ENCODE assay signal across 31 cellular contexts in genomic region chr12:53192531-53193021, GRCh38. TPM values are rescaled to one million over a fixed set of nuclear protein-coding genes. Genes with fewer than 3 reads are reported as not detected.
DNase-seq lines count a peak whose midpoint lies in the region; ATAC-seq, FAIRE-seq and TF ChIP-seq lines count a peak whose summit lies in the region.
"Had no signal": no experiment of that assay in that cellular context is flagged by ENCODE, and none has a peak within 500 bp of the region (broad histone marks: within the 10 kb centered on the region; RNA-seq: fewer than 3 reads in every experiment).

No MANE protein-coding gene starts in this region.

- H4K20me1 ChIP-seq in HepG2 (ENCODE audit: insufficient read depth, low read length): peaks cover 3% of the 10 kb centered on the region; the same call in 1 of the 2 replicates

- peaks cover 8 to 14% of the 10 kb centered on the region in 2 experiments for H3K36me3 ChIP-seq in HepG2 (replicated peaks in 1 of 2; ENCODE audit: control insufficient read depth in 1 of 2, insufficient read depth in 2 of 2, low read length in 2 of 2)
- peaks cover 0 to 10% (median 2%) of the 10 kb centered on the region in 4 donors for H3K36me3 ChIP-seq in right lobe of liver
- peaks cover 16% of the 10 kb centered on the region for H3K36me3 ChIP-seq in suprapubic skin
- H3K36me3 ChIP-seq: neural progenitor cell had no signal

- H3K27ac Mint-ChIP-seq in activated CD4-positive, alpha-beta memory T cell treated with anti-CD3 and anti-CD28 coated beads, Interleukin-2, amount 10 ng/mL, durations not matched to agents 7 days and 5 days: peak overlapping the region; percentile 31
- no peak overlapping the region for H3K27ac Mint-ChIP-seq in activated CD4-positive, alpha-beta memory T cell treated with anti-CD3 and anti-CD28 coated beads for 36 hours
- H3K27ac Mint-ChIP-seq: neural progenitor cell had no signal

- in situ Hi-C loops in HepG2 (cut with HindIII; ENCODE audit: extremely low pct_ligation_motif_present, low pct_unique_long_range_greater_than_20kb): loop anchor here (5.0 kb wide), 2 partner anchors 35 to 130 kb away; no protein-coding TSS in a partner anchor

- TF ChIP-seq EP300 in HepG2 (IDR thresholded peaks at IDR 0.05; ENCODE audit: low read depth in 2 of 2, low read length in 2 of 2) (no peak), HepG2 (CRISPR knock-in tag; IDR thresholded peaks at IDR 0.05; ENCODE audit: borderline replicate concordance) (no peak), suprapubic skin (IDR thresholded peaks at IDR 0.05) (no peak)

- POLR2A ChIA-PET in activated CD4-positive, alpha-beta memory T cell treated with anti-CD3 and anti-CD28 coated beads, Interleukin-2, amount 10 ng/mL, durations not matched to agents 7 days and 5 days (lab: Charles Lee): interaction anchor here (0.9 to 15.2 kb wide), 8 partner anchors 8 to 128 kb away, joined by 3 to 263 read pairs (median 9); partner anchors contain the start of genes AAAS, CSAD, ITGB7 and ZNF740
- POLR2A ChIA-PET in activated CD4-positive, alpha-beta memory T cell treated with anti-CD3 and anti-CD28 coated beads for 36 hours (lab: Charles Lee): no interaction called here
- POLR2A ChIA-PET in HepG2 (lab: Yijun Ruan, JAX): interaction anchor here (1.2 kb wide), 1 partner anchor 12 kb away, joined by 4 read pairs; the partner anchor contains the start of genes CSAD and ZNF740

- no peaks in the 10 kb centered on the region for H3K27me3 Mint-ChIP-seq in activated CD4-positive, alpha-beta memory T cell treated with anti-CD3 and anti-CD28 coated beads, Interleukin-2, amount 10 ng/mL, durations not matched to agents 7 days and 5 days
- no peaks in the 10 kb centered on the region for H3K27me3 Mint-ChIP-seq in activated CD4-positive, alpha-beta memory T cell treated with anti-CD3 and anti-CD28 coated beads for 36 hours

- H3K9me3 Mint-ChIP-seq in activated CD4-positive, alpha-beta memory T cell treated with anti-CD3 and anti-CD28 coated beads, Interleukin-2, amount 10 ng/mL, durations not matched to agents 7 days and 5 days: no peaks in the 10 kb centered on the region
- H3K9me3 Mint-ChIP-seq in activated CD4-positive, alpha-beta memory T cell treated with anti-CD3 and anti-CD28 coated beads for 36 hours: no peaks in the 10 kb centered on the region
- H3K9me3 Mint-ChIP-seq: neural progenitor cell had no signal

- no peak overlapping the region for H3K4me2 ChIP-seq in HepG2 (ENCODE audit: low read depth, low read length)
- H3K4me2 ChIP-seq: BLaER1 treated with 17β-estradiol and CSF1 and Interleukin-3, amounts not matched to agents 10 nM and 100 nM; neural progenitor cell had no signal

- no peak overlapping the region for H3K4me3 Mint-ChIP-seq in activated CD4-positive, alpha-beta memory T cell treated with anti-CD3 and anti-CD28 coated beads, Interleukin-2, amount 10 ng/mL, durations not matched to agents 7 days and 5 days
- no peak overlapping the region for H3K4me3 Mint-ChIP-seq in activated CD4-positive, alpha-beta memory T cell treated with anti-CD3 and anti-CD28 coated beads for 36 hours

- H3K4me3 ChIP-seq in HepG2 (replicated peaks in 1 of 3; ENCODE audit: insufficient read depth in 1 of 3, low read depth in 2 of 3, low read length in 3 of 3): no peak overlapping the region
- no peak overlapping the region for H3K4me3 ChIP-seq in right lobe of liver
- no peak overlapping the region for H3K4me3 ChIP-seq in suprapubic skin
- H3K4me3 ChIP-seq: BLaER1 treated with 17β-estradiol and CSF1 and Interleukin-3, amounts not matched to agents 10 nM and 100 nM; body of pancreas; esophagus squamous epithelium; GM23248; lower lobe of right lung; neural progenitor cell; skin epidermis; upper lobe of right lung had no signal

- H3K27ac ChIP-seq in HepG2 (ENCODE audit: extremely low read length, insufficient read depth, low read length) (no peak overlapping the region), right lobe of liver (no peak overlapping the region), suprapubic skin (no peak overlapping the region)
- H3K27ac ChIP-seq: 22Rv1; BLaER1 treated with 17β-estradiol and CSF1 and Interleukin-3, amounts not matched to agents 10 nM and 100 nM; body of pancreas; esophagus squamous epithelium; foreskin keratinocyte; GM23248; lower lobe of right lung; neural progenitor cell; parathyroid adenoma; skin epidermis; upper lobe of right lung had no signal

- H3K36me3 Mint-ChIP-seq in activated CD4-positive, alpha-beta memory T cell treated with anti-CD3 and anti-CD28 coated beads, Interleukin-2, amount 10 ng/mL, durations not matched to agents 7 days and 5 days (ENCODE audit: low read depth): peaks cover 93% of the 10 kb centered on the region
- peaks cover 49% of the 10 kb centered on the region for H3K36me3 Mint-ChIP-seq in activated CD4-positive, alpha-beta memory T cell treated with anti-CD3 and anti-CD28 coated beads for 36 hours

- no peak for TF ChIP-seq POLR2A in HepG2 (IDR thresholded peaks at IDR 0.05; ENCODE audit: insufficient read depth in 1 of 2, low read depth in 2 of 2, low read length in 2 of 2)
- no peak for TF ChIP-seq POLR2A in right lobe of liver (IDR thresholded peaks at IDR 0.05)
- TF ChIP-seq POLR2A in erythroblast (IDR thresholded peaks at IDR 0.05; ENCODE audit: low read length): peak; percentile 26
- TF ChIP-seq POLR2A in suprapubic skin (IDR thresholded peaks at IDR 0.05): no peak

- H3K4me1 ChIP-seq in HepG2 (ENCODE audit: insufficient read depth, low read length) (peaks cover 37% of the 10 kb centered on the region), right lobe of liver (peaks cover 0 to 14% (median 4%) of the 10 kb centered on the region in 4 donors), suprapubic skin (peaks cover 10% of the 10 kb centered on the region)
- H3K4me1 ChIP-seq: foreskin keratinocyte, neural progenitor cell had no signal

- H3K9me3 ChIP-seq in HepG2 (ENCODE audit: low read length): no peaks in the 10 kb centered on the region
- H3K9me3 ChIP-seq in right lobe of liver: no peaks in the 10 kb centered on the region
- H3K9me3 ChIP-seq in suprapubic skin: no peaks in the 10 kb centered on the region
- H3K9me3 ChIP-seq: BLaER1 treated with 17β-estradiol and CSF1 and Interleukin-3, amounts not matched to agents 10 nM and 100 nM; body of pancreas; esophagus squamous epithelium; lower lobe of right lung; upper lobe of right lung had no signal

- no peak overlapping the region for H3K9ac ChIP-seq in HepG2 (ENCODE audit: insufficient read depth, low read depth, low read length)
- H3K9ac ChIP-seq: BLaER1 treated with 17β-estradiol and CSF1 and Interleukin-3, amounts not matched to agents 10 nM and 100 nM; GM23248; neural progenitor cell; parathyroid adenoma had no signal

- no peak overlapping the region for H2AFZ ChIP-seq in HepG2 (ENCODE audit: low read length)
- H2AFZ ChIP-seq: GM23248, neural progenitor cell, parathyroid adenoma had no signal

- FAIRE-seq in HepG2 (lab: Jason Lieb, UNC): no peak
- FAIRE-seq: endometrium, G401.6 had no signal

- intact Hi-C loops in activated CD4-positive, alpha-beta memory T cell treated with anti-CD3 and anti-CD28 coated beads for 36 hours (cut with micrococcal nuclease): no loop called here
- intact Hi-C loops in HepG2 (cut with micrococcal nuclease; ENCODE audit: unreplicated experiment) (no loop called here), right lobe of liver (cut with DNase I) (loop anchor here (5.0 to 10.0 kb wide), 2 partner anchors 125 to 128 kb away; no protein-coding TSS in a partner anchor)

- H3K27me3 ChIP-seq in HepG2 (ENCODE audit: control insufficient read depth in 1 of 2, insufficient read depth in 2 of 2, low read length in 2 of 2): no peaks in the 10 kb centered on the region
- H3K27me3 ChIP-seq in right lobe of liver: no peaks in the 10 kb centered on the region
- H3K27me3 ChIP-seq in suprapubic skin: no peaks in the 10 kb centered on the region
- H3K27me3 ChIP-seq: BLaER1 treated with 17β-estradiol and CSF1 and Interleukin-3, amounts not matched to agents 10 nM and 100 nM; body of pancreas; esophagus squamous epithelium; upper lobe of right lung had no signal

- ATAC-seq in HepG2 (no peak), right lobe of liver (no peak), HG03175 (IDR thresholded peaks at IDR 0.05; ENCODE audit: unreplicated experiment) (no peak)
- ATAC-seq: body of pancreas, foreskin keratinocyte, lower lobe of right lung, upper lobe of right lung had no signal

- BruUV-seq in HepG2 (replicated peaks; lab: Mats Ljungman, UMichigan): no TSS peak

- no peak for DNase-seq in activated CD4-positive, alpha-beta memory T cell treated with anti-CD3 and anti-CD28 coated beads, Interleukin-2, amount 10 ng/mL, durations not matched to agents 7 days and 5 days
- DNase-seq in activated CD4-positive, alpha-beta memory T cell treated with anti-CD3 and anti-CD28 coated beads for 36 hours: no peak
- DNase-seq in HepG2 (ENCODE audit: low spot score) (no peak), right lobe of liver (no peak), erythroblast (lab: John Stamatoyannopoulos, UW) (no peak), suprapubic skin (ENCODE audit: low spot score in 2 of 2) (peak; percentile 53 to 77), UCSD-AML1 (lab: John Stamatoyannopoulos, UW; ENCODE audit: unreplicated experiment) (no peak)
- DNase-seq: activated CD4-positive, CD25-positive, alpha-beta regulatory T cell; activated gamma-delta T cell treated with Interleukin-2 at 50 U/mL for 16 hours; body of pancreas; esophagus squamous epithelium; foreskin keratinocyte; GM23248; lower lobe of right lung; NCI-H1048; NCI-H187; NCI-H2171 treated with DMSO at 0.1 percent for 48 hours; NCI-H510A; retina; stimulated activated naive CD4-positive, alpha-beta T cell; T-helper 1 cell; upper lobe of right lung had no signal

- TF ChIP-seq CTCF in HepG2 (CRISPR knock-in tag; IDR thresholded peaks at IDR 0.05) (no peak), right lobe of liver (IDR thresholded peaks at IDR 0.05) (no peak), suprapubic skin (IDR thresholded peaks at IDR 0.05) (no peak)

- WGBS in HepG2 (ENCODE audit: low lambda C conversion rate): 92% methylated on average over 8 of the region's 14 CpGs
- no CpG with 5 or more reads among the region's 14 CpGs for WGBS in right lobe of liver (ENCODE audit: insufficient coverage, low coverage, low lambda C conversion rate, missing lambda C conversion rate)
- 85% methylated on average over 6 of the region's 14 CpGs for WGBS in suprapubic skin

- H3K4me1 Mint-ChIP-seq in activated CD4-positive, alpha-beta memory T cell treated with anti-CD3 and anti-CD28 coated beads, Interleukin-2, amount 10 ng/mL, durations not matched to agents 7 days and 5 days: peaks cover 36% of the 10 kb centered on the region
- peaks cover 11% of the 10 kb centered on the region for H3K4me1 Mint-ChIP-seq in activated CD4-positive, alpha-beta memory T cell treated with anti-CD3 and anti-CD28 coated beads for 36 hours (ENCODE audit: low read depth)
- H3K4me1 Mint-ChIP-seq: neural progenitor cell had no signal

- CTCF ChIA-PET in activated CD4-positive, alpha-beta memory T cell treated with anti-CD3 and anti-CD28 coated beads, Interleukin-2, amount 10 ng/mL, durations not matched to agents 7 days and 5 days (lab: Charles Lee): no interaction called here
- CTCF ChIA-PET in activated CD4-positive, alpha-beta memory T cell treated with anti-CD3 and anti-CD28 coated beads for 36 hours (lab: Charles Lee): interaction anchor here (6.6 kb wide), 1 partner anchor 33 kb away, joined by 53 read pairs; no protein-coding TSS in a partner anchor
- CTCF ChIA-PET in HepG2 (lab: Yijun Ruan, JAX; ENCODE audit: low intra/inter-chr PET ratio, low total read pairs): no interaction called here

- no peak for TF ChIP-seq RAD21 in HepG2 (CRISPR knock-in tag; IDR thresholded peaks at IDR 0.05)

- H3K79me2 ChIP-seq in HepG2 (ENCODE audit: insufficient read depth, low read length): no peaks in the 10 kb centered on the region
- H3K79me2 ChIP-seq: parathyroid adenoma had no signal

RNA-seq across cellular contexts. Expression of gene CSAD, which starts 11.9 kb away (rescaled TPM):
- 10 to 100 TPM; 28.6 to 31.0 TPM for total RNA-seq in activated CD4-positive, alpha-beta memory T cell treated with anti-CD3 and anti-CD28 coated beads, Interleukin-2, amount 10 ng/mL, durations not matched to agents 7 days and 5 days
- 10 to 100 TPM; 21.4 to 23.7 TPM for total RNA-seq in activated CD4-positive, alpha-beta memory T cell treated with anti-CD3 and anti-CD28 coated beads for 36 hours
- 2.7 and 7.2 TPM in 2 replicates for total RNA-seq in HepG2 (2016; rRNA removed; fragmentation: Illumina TruSeq; extraction: Trizol)
- 3.9 and 6.0 TPM in 2 replicates for total RNA-seq in HepG2 (2016; cell fraction: cytosol; rRNA removed; fragmentation: Illumina TruSeq; extraction: Trizol; ENCODE audit: low read depth)
- 1.3 and 7.7 TPM in 2 replicates for total RNA-seq in HepG2 (2016; cell fraction: insoluble cytoplasmic fraction; rRNA removed; fragmentation: Illumina TruSeq; extraction: Trizol)
- total RNA-seq in HepG2 (2016; cell fraction: membrane; rRNA removed; fragmentation: Illumina TruSeq; extraction: Trizol): 2.3 TPM in 2 replicates
- 12.9 and 16.2 TPM in 2 replicates for total RNA-seq in HepG2 (2016; cell fraction: nucleus; rRNA removed; fragmentation: Illumina TruSeq; extraction: Trizol)
- 23.5 and 25.2 TPM in 2 replicates for polyA plus RNA-seq in HepG2 (2011; rRNA removed)
- polyA plus RNA-seq in HepG2 (2011; cell fraction: cytosol; rRNA removed): 4.3 and 5.6 TPM in 2 replicates
- 112 and 125 TPM in 2 replicates for polyA plus RNA-seq in HepG2 (2011; cell fraction: nucleus; rRNA removed)
- 10.0 and 10.8 TPM in 2 replicates for polyA plus RNA-seq in HepG2 (2012)
- 0.41 and 0.44 TPM in 2 replicates for polyA plus RNA-seq in HepG2 (2016; cell fraction: cytosol; fragmentation: Illumina TruSeq; extraction: Trizol; ENCODE audit: low read depth)
- polyA plus RNA-seq in HepG2 (2016; cell fraction: insoluble cytoplasmic fraction; fragmentation: Illumina TruSeq; extraction: Trizol; ENCODE audit: low read depth): 2.9 and 3.3 TPM in 2 replicates
- 1.2 TPM in 2 replicates for polyA plus RNA-seq in HepG2 (2016; cell fraction: membrane; fragmentation: Illumina TruSeq; extraction: Trizol; ENCODE audit: low read depth)
- polyA plus RNA-seq in HepG2 (2016; cell fraction: nucleus; fragmentation: Illumina TruSeq; extraction: Trizol; ENCODE audit: insufficient read depth, low read depth): 64.6 and 67.6 TPM in 2 replicates
- 12.1 and 29.8 TPM in 2 replicates for polyA minus RNA-seq in HepG2 (2011; rRNA and poly(A)+ RNA removed; ENCODE audit: low replicate concordance)
- polyA minus RNA-seq in HepG2 (2011; cell fraction: cytosol; rRNA and poly(A)+ RNA removed): 1.8 and 1.9 TPM in 2 replicates
- 20.1 and 26.4 TPM in 2 replicates for polyA minus RNA-seq in HepG2 (2011; cell fraction: nucleus; rRNA and poly(A)+ RNA removed)
- 10 to 100 TPM; 20.6 to 54.2 (median 37.1) TPM for total RNA-seq in right lobe of liver
- total RNA-seq in suprapubic skin: 100 to 1,000 TPM in 1 of 4 donors, 10 to 100 TPM in 3; 35.6 to 175 (median 56.7) TPM

RNA-seq across cellular contexts. Expression of gene ZNF740, which starts 12.1 kb away (rescaled TPM):
- 10 to 100 TPM; 33.7 to 45.5 TPM for total RNA-seq in activated CD4-positive, alpha-beta memory T cell treated with anti-CD3 and anti-CD28 coated beads, Interleukin-2, amount 10 ng/mL, durations not matched to agents 7 days and 5 days
- 10 to 100 TPM; 32.6 to 37.5 TPM for total RNA-seq in activated CD4-positive, alpha-beta memory T cell treated with anti-CD3 and anti-CD28 coated beads for 36 hours
- 15.0 and 16.9 TPM in 2 replicates for total RNA-seq in HepG2 (2016; rRNA removed; fragmentation: Illumina TruSeq; extraction: Trizol)
- total RNA-seq in HepG2 (2016; cell fraction: cytosol; rRNA removed; fragmentation: Illumina TruSeq; extraction: Trizol; ENCODE audit: low read depth): 2.4 and 4.8 TPM in 2 replicates
- total RNA-seq in HepG2 (2016; cell fraction: insoluble cytoplasmic fraction; rRNA removed; fragmentation: Illumina TruSeq; extraction: Trizol): 13.9 and 16.1 TPM in 2 replicates
- total RNA-seq in HepG2 (2016; cell fraction: membrane; rRNA removed; fragmentation: Illumina TruSeq; extraction: Trizol): 11.3 and 11.8 TPM in 2 replicates
- total RNA-seq in HepG2 (2016; cell fraction: nucleus; rRNA removed; fragmentation: Illumina TruSeq; extraction: Trizol): 20.9 and 23.7 TPM in 2 replicates
- 19.0 and 22.0 TPM in 2 replicates for polyA plus RNA-seq in HepG2 (2011; rRNA removed)
- polyA plus RNA-seq in HepG2 (2011; cell fraction: cytosol; rRNA removed): 7.2 and 8.9 TPM in 2 replicates
- polyA plus RNA-seq in HepG2 (2011; cell fraction: nucleus; rRNA removed): 49.3 and 50.2 TPM in 2 replicates
- polyA plus RNA-seq in HepG2 (2012): 15.4 and 16.5 TPM in 2 replicates
- polyA plus RNA-seq in HepG2 (2016; cell fraction: cytosol; fragmentation: Illumina TruSeq; extraction: Trizol; ENCODE audit: low read depth): 1.4 and 2.0 TPM in 2 replicates
- 11.3 and 12.0 TPM in 2 replicates for polyA plus RNA-seq in HepG2 (2016; cell fraction: insoluble cytoplasmic fraction; fragmentation: Illumina TruSeq; extraction: Trizol; ENCODE audit: low read depth)
- polyA plus RNA-seq in HepG2 (2016; cell fraction: membrane; fragmentation: Illumina TruSeq; extraction: Trizol; ENCODE audit: low read depth): 4.1 and 5.8 TPM in 2 replicates
- polyA plus RNA-seq in HepG2 (2016; cell fraction: nucleus; fragmentation: Illumina TruSeq; extraction: Trizol; ENCODE audit: insufficient read depth, low read depth): 21.2 and 25.1 TPM in 2 replicates
- polyA minus RNA-seq in HepG2 (2011; rRNA and poly(A)+ RNA removed; ENCODE audit: low replicate concordance): 41.0 and 77.8 TPM in 2 replicates
- polyA minus RNA-seq in HepG2 (2011; cell fraction: cytosol; rRNA and poly(A)+ RNA removed): 8.4 and 10.6 TPM in 2 replicates
- polyA minus RNA-seq in HepG2 (2011; cell fraction: nucleus; rRNA and poly(A)+ RNA removed): 91.4 and 93.6 TPM in 2 replicates
- total RNA-seq in right lobe of liver: 10 to 100 TPM in 5 of 6 experiments, 1 to 10 TPM in 1; 5.5 to 24.4 (median 19.2) TPM
- 10 to 100 TPM in 3 of 4 donors, 1 to 10 TPM in 1; 5.9 to 38.9 (median 15.2) TPM for total RNA-seq in suprapubic skin

RNA-seq across cellular contexts. Expression of gene ITGB7, which starts 14.5 kb away (rescaled TPM):
- 100 to 1,000 TPM; 780 to 786 TPM for total RNA-seq in activated CD4-positive, alpha-beta memory T cell treated with anti-CD3 and anti-CD28 coated beads, Interleukin-2, amount 10 ng/mL, durations not matched to agents 7 days and 5 days
- 100 to 1,000 TPM; 168 to 169 TPM for total RNA-seq in activated CD4-positive, alpha-beta memory T cell treated with anti-CD3 and anti-CD28 coated beads for 36 hours
- total RNA-seq in HepG2 (2016; rRNA removed; fragmentation: Illumina TruSeq; extraction: Trizol) (0.13 and 0.18 TPM in 2 replicates), right lobe of liver (1 to 10 TPM; 2.9 to 8.0 (median 3.9) TPM), suprapubic skin (10 to 100 TPM in 1 of 4 donors, 1 to 10 TPM in 3; 2.9 to 29.1 (median 6.8) TPM)
- not detected in 2 replicates for total RNA-seq in HepG2 (2016; cell fraction: cytosol; rRNA removed; fragmentation: Illumina TruSeq; extraction: Trizol; ENCODE audit: low read depth)
- 0.32 TPM in 1 of 2 replicates, not detected in the other for total RNA-seq in HepG2 (2016; cell fraction: insoluble cytoplasmic fraction; rRNA removed; fragmentation: Illumina TruSeq; extraction: Trizol)
- not detected in 2 replicates for total RNA-seq in HepG2 (2016; cell fraction: membrane; rRNA removed; fragmentation: Illumina TruSeq; extraction: Trizol)
- not detected in 2 replicates for total RNA-seq in HepG2 (2016; cell fraction: nucleus; rRNA removed; fragmentation: Illumina TruSeq; extraction: Trizol)
- 0.14 and 0.16 TPM in 2 replicates for polyA plus RNA-seq in HepG2 (2011; rRNA removed)
- 0.09 and 0.13 TPM in 2 replicates for polyA plus RNA-seq in HepG2 (2011; cell fraction: cytosol; rRNA removed)
- polyA plus RNA-seq in HepG2 (2011; cell fraction: nucleus; rRNA removed): 0.39 and 0.40 TPM in 2 replicates
- 0.20 and 0.30 TPM in 2 replicates for polyA plus RNA-seq in HepG2 (2012)
- not detected in 2 replicates for polyA plus RNA-seq in HepG2 (2016; cell fraction: cytosol; fragmentation: Illumina TruSeq; extraction: Trizol; ENCODE audit: low read depth)
- polyA plus RNA-seq in HepG2 (2016; cell fraction: insoluble cytoplasmic fraction; fragmentation: Illumina TruSeq; extraction: Trizol; ENCODE audit: low read depth): 0.33 TPM in 1 of 2 replicates, not detected in the other
- not detected in 2 replicates for polyA plus RNA-seq in HepG2 (2016; cell fraction: membrane; fragmentation: Illumina TruSeq; extraction: Trizol; ENCODE audit: low read depth)
- polyA plus RNA-seq in HepG2 (2016; cell fraction: nucleus; fragmentation: Illumina TruSeq; extraction: Trizol; ENCODE audit: insufficient read depth, low read depth): 0.20 TPM in 1 of 2 replicates, not detected in the other
- polyA minus RNA-seq in HepG2 (2011; rRNA and poly(A)+ RNA removed; ENCODE audit: low replicate concordance): 0.40 and 2.6 TPM in 2 replicates
- not detected in 2 replicates for polyA minus RNA-seq in HepG2 (2011; cell fraction: cytosol; rRNA and poly(A)+ RNA removed)
- polyA minus RNA-seq in HepG2 (2011; cell fraction: nucleus; rRNA and poly(A)+ RNA removed): not detected in 2 replicates
- total RNA-seq: dermis microvascular lymphatic vessel endothelial cell had no signal

RNA-seq across cellular contexts. Expression of gene RARG, which starts 39.4 kb away (rescaled TPM):
- total RNA-seq in activated CD4-positive, alpha-beta memory T cell treated with anti-CD3 and anti-CD28 coated beads, Interleukin-2, amount 10 ng/mL, durations not matched to agents 7 days and 5 days: 10 to 100 TPM; 46.1 to 47.4 TPM
- 10 to 100 TPM; 21.8 to 25.2 TPM for total RNA-seq in activated CD4-positive, alpha-beta memory T cell treated with anti-CD3 and anti-CD28 coated beads for 36 hours
- total RNA-seq in HepG2 (2016; rRNA removed; fragmentation: Illumina TruSeq; extraction: Trizol) (0.77 and 0.91 TPM in 2 replicates), right lobe of liver (1 to 10 TPM; 1.9 to 2.4 (median 2.1) TPM), suprapubic skin (100 to 1,000 TPM; 140 to 198 (median 172) TPM)
- 0.18 and 0.91 TPM in 2 replicates for total RNA-seq in HepG2 (2016; cell fraction: cytosol; rRNA removed; fragmentation: Illumina TruSeq; extraction: Trizol; ENCODE audit: low read depth)
- total RNA-seq in HepG2 (2016; cell fraction: insoluble cytoplasmic fraction; rRNA removed; fragmentation: Illumina TruSeq; extraction: Trizol): 0.49 and 1.3 TPM in 2 replicates
- 0.90 and 1.1 TPM in 2 replicates for total RNA-seq in HepG2 (2016; cell fraction: membrane; rRNA removed; fragmentation: Illumina TruSeq; extraction: Trizol)
- total RNA-seq in HepG2 (2016; cell fraction: nucleus; rRNA removed; fragmentation: Illumina TruSeq; extraction: Trizol): 0.72 and 1.5 TPM in 2 replicates
- polyA plus RNA-seq in HepG2 (2011; rRNA removed): 1.5 and 1.6 TPM in 2 replicates
- 0.87 and 1.9 TPM in 2 replicates for polyA plus RNA-seq in HepG2 (2011; cell fraction: cytosol; rRNA removed)
- polyA plus RNA-seq in HepG2 (2011; cell fraction: nucleus; rRNA removed): 3.2 and 4.1 TPM in 2 replicates
- 0.89 and 0.92 TPM in 2 replicates for polyA plus RNA-seq in HepG2 (2012)
- 0.21 and 0.27 TPM in 2 replicates for polyA plus RNA-seq in HepG2 (2016; cell fraction: cytosol; fragmentation: Illumina TruSeq; extraction: Trizol; ENCODE audit: low read depth)
- 1.0 and 1.1 TPM in 2 replicates for polyA plus RNA-seq in HepG2 (2016; cell fraction: insoluble cytoplasmic fraction; fragmentation: Illumina TruSeq; extraction: Trizol; ENCODE audit: low read depth)
- polyA plus RNA-seq in HepG2 (2016; cell fraction: membrane; fragmentation: Illumina TruSeq; extraction: Trizol; ENCODE audit: low read depth): 0.57 and 0.81 TPM in 2 replicates
- polyA plus RNA-seq in HepG2 (2016; cell fraction: nucleus; fragmentation: Illumina TruSeq; extraction: Trizol; ENCODE audit: insufficient read depth, low read depth): 2.2 and 2.3 TPM in 2 replicates
- polyA minus RNA-seq in HepG2 (2011; rRNA and poly(A)+ RNA removed; ENCODE audit: low replicate concordance): 4.0 and 33.4 TPM in 2 replicates
- polyA minus RNA-seq in HepG2 (2011; cell fraction: cytosol; rRNA and poly(A)+ RNA removed): 0.99 and 1.1 TPM in 2 replicates
- polyA minus RNA-seq in HepG2 (2011; cell fraction: nucleus; rRNA and poly(A)+ RNA removed): 0.25 and 1.7 TPM in 2 replicates

Comparison
In these comparisons a context has a peak if more than half of its experiments do, and no peak if none do; other contexts are left out.
1. intact Hi-C loops: an anchor here in right lobe of liver (5.0 to 10.0 kb wide); none called in activated CD4-positive, alpha-beta memory T cell treated with anti-CD3 and anti-CD28 coated beads for 36 hours and HepG2.
2. DNase-seq: peak in suprapubic skin (2 of 2); none in activated CD4-positive, alpha-beta memory T cell treated with anti-CD3 and anti-CD28 coated beads, Interleukin-2, amount 10 ng/mL, durations not matched to agents 7 days and 5 days (single experiment), activated CD4-positive, alpha-beta memory T cell treated with anti-CD3 and anti-CD28 coated beads for 36 hours (single experiment), HepG2 (single experiment), right lobe of liver (0 of 3), erythroblast (0 of 2) and UCSD-AML1 (single experiment).
3. RNA of gene ITGB7, which starts 14.5 kb away (total RNA-seq): 780 to 786 TPM in activated CD4-positive, alpha-beta memory T cell treated with anti-CD3 and anti-CD28 coated beads, Interleukin-2, amount 10 ng/mL, durations not matched to agents 7 days and 5 days and 168 to 169 TPM in activated CD4-positive, alpha-beta memory T cell treated with anti-CD3 and anti-CD28 coated beads for 36 hours; 2.9 to 29.1 TPM in suprapubic skin, 2.9 to 8.0 TPM in right lobe of liver and 0.13 to 0.32 TPM in HepG2; every median in the first group is over 4 times any median in the second.